8 cellular contexts compared by ENCODE assay signal in genomic region chr1:27102707-27103468, GRCh38. TPM values are rescaled to one million over a fixed set of nuclear protein-coding genes. Genes with fewer than 3 reads are reported as not detected.
DNase-seq lines count a peak whose midpoint lies in the region; ATAC-seq, FAIRE-seq and TF ChIP-seq lines count a peak whose summit lies in the region.

No MANE protein-coding gene starts in this region.

- peak; percentile 63 to 67 for ATAC-seq in activated CD4-positive, CD25-positive, alpha-beta regulatory T cell treated with anti-CD3 and anti-CD28 coated beads, Interleukin-2, amount 50 U/mL, for 24 hours

- peak; percentile 21 to 29 for DNase-seq in NCI-H2081 (lab: John Stamatoyannopoulos, UW)
- no peak for DNase-seq in NCI-H2081 treated with DMSO at 0.1 percent for 48 hours (lab: John Stamatoyannopoulos, UW)
- peak; percentile 19 for DNase-seq in NCI-H1105 treated with DMSO at 0.1 percent for 48 hours (lab: John Stamatoyannopoulos, UW)
- DNase-seq in bronchial epithelial cell (ENCODE audit: low read depth), result peak; percentile 24
- DNase-seq in left kidney (ENCODE audit: low read depth, low spot score), result peak; percentile 84
- peak; percentile 27 to 87 (median 68) for DNase-seq in stimulated activated CD4-positive, alpha-beta T cell treated with anti-CD3 and anti-CD28 coated beads, TNF-alpha, amount 100 ng/mL, for 1 hour (ENCODE audit: low read depth in 3 of 3, low spot score in 1 of 3)
- no peak for DNase-seq in middle frontal gyrus (ENCODE audit: extremely low spot score, low spot score)

- no peak overlapping the region for H3K4me3 ChIP-seq in bronchial epithelial cell (ENCODE audit: low read depth, low read length)

- no peak for FAIRE-seq in bronchial epithelial cell (lab: Jason Lieb, UNC)

- H3K27me3 ChIP-seq in bronchial epithelial cell (ENCODE audit: control insufficient read depth, insufficient read depth, low read length), result no peaks in the 10 kb centered on the region

- peak; percentile 97 for TF ChIP-seq CTCF in bronchial epithelial cell (IDR thresholded peaks at IDR 0.05; ENCODE audit: insufficient read depth, low read length, severe bottlenecking)

- H3K36me3 ChIP-seq in bronchial epithelial cell (ENCODE audit: control insufficient read depth, insufficient read depth, low read length), result peaks cover 24% of the 10 kb centered on the region

RNA-seq across cellular contexts. Expression of gene SLC9A1, which starts 52.0 kb away (rescaled TPM):
- 5.0 and 22.8 TPM in 2 replicates for total RNA-seq in bronchial epithelial cell

Comparison
In these comparisons a context has a peak if more than half of its experiments do, and no peak if none do; other contexts are left out.
1. DNase-seq: peak in NCI-H2081 (2 of 2), NCI-H1105 treated with DMSO at 0.1 percent for 48 hours (single experiment), bronchial epithelial cell (single experiment), left kidney (single experiment) and stimulated activated CD4-positive, alpha-beta T cell treated with anti-CD3 and anti-CD28 coated beads, TNF-alpha, amount 100 ng/mL, for 1 hour (3 of 3); none in NCI-H2081 treated with DMSO at 0.1 percent for 48 hours (single experiment) and middle frontal gyrus (single experiment).